Comparison of ENCODE assay signal across 8 cellular contexts in genomic region chrX:17737707-17738001, GRCh38. TPM values are rescaled to one million over a fixed set of nuclear protein-coding genes. Genes with fewer than 3 reads are reported as not detected.
DNase-seq lines count a peak whose midpoint lies in the region; ATAC-seq, FAIRE-seq and TF ChIP-seq lines count a peak whose summit lies in the region.

No MANE protein-coding gene starts in this region.

- no peak for TF ChIP-seq CTCF in A549 (IDR thresholded peaks at IDR 0.05)

- WGBS in A549 (ENCODE audit: missing lambda C conversion rate), result 1% methylated on average over 16 of the region's 16 CpGs

- POLR2A ChIA-PET in A549 (lab: Yijun Ruan, JAX), result no interaction called here

- TF ChIP-seq EP300 in A549 (IDR thresholded peaks at IDR 0.05), result no peak

- CTCF ChIA-PET in A549 (lab: Yijun Ruan, JAX), result interaction anchor here (0.6 to 1.5 kb wide), 3 partner anchors 9 to 913 kb away, joined by 3 to 4 read pairs (median 3); no protein-coding TSS in a partner anchor

- peak overlapping the region; percentile 91 to 95 for H3K4me3 Mint-ChIP-seq in activated T-cell treated with anti-CD3 and anti-CD28 coated beads, Interleukin-2, amount 50 U/mL, for 72 hours

- peak in 1 of 2 experiments; percentile 21; a peak in 2 of 6 replicates for ATAC-seq in A549
- peak; percentile 1 for ATAC-seq in HG02798 (IDR thresholded peaks at IDR 0.05; ENCODE audit: poor library complexity, unreplicated experiment)
- peak; percentile 13 to 28 for ATAC-seq in activated T-cell treated with anti-CD3 and anti-CD28 coated beads, Interleukin-2, amount 50 U/mL, for 72 hours (replicated peaks in 1 of 2)

- peak overlapping the region; percentile 91 for H3K4me2 ChIP-seq in A549

- FAIRE-seq in A549 (lab: Jason Lieb, UNC), result no peak

- DNase-seq in A549 (ENCODE audit: low read depth in 1 of 2, low spot score in 1 of 2), result no peak
- DNase-seq in activated T-cell treated with anti-CD3 and anti-CD28 coated beads, Interleukin-2, amount 50 U/mL, for 72 hours, result peak in 1 of 2 donors; percentile 20
- DNase-seq in stimulated activated CD8-positive, alpha-beta memory T cell treated with anti-CD3 and anti-CD28 coated beads, Interleukin-7, amount 100 ng/mL, for 4 hours (ENCODE audit: low read depth in 2 of 2), result peak; percentile 7
- no peak for DNase-seq in DMS114 treated with DMSO at 0.1 percent for 48 hours (lab: John Stamatoyannopoulos, UW; ENCODE audit: unreplicated experiment)
- no peak for DNase-seq in NCI-H2081 treated with DMSO at 0.1 percent for 48 hours (lab: John Stamatoyannopoulos, UW)
- DNase-seq in hippocampal formation (lab: John Stamatoyannopoulos, UW), result no peak

- TF ChIP-seq RAD21 in A549 (conservative IDR thresholded peaks at IDR 0.05 in 1 of 2, IDR thresholded peaks at IDR 0.05 in 1 of 2), result no peak

- H3K9me3 Mint-ChIP-seq in activated T-cell treated with anti-CD3 and anti-CD28 coated beads, Interleukin-2, amount 50 U/mL, for 72 hours, result no peaks in the 10 kb centered on the region

- peaks cover 29% of the 10 kb centered on the region for H3K4me1 Mint-ChIP-seq in activated T-cell treated with anti-CD3 and anti-CD28 coated beads, Interleukin-2, amount 50 U/mL, for 72 hours (ENCODE audit: low read depth)

- peak overlapping the region; percentile 37 to 78; a peak in 5 of 6 replicates for H3K27ac ChIP-seq in A549

- H3K27me3 Mint-ChIP-seq in activated T-cell treated with anti-CD3 and anti-CD28 coated beads, Interleukin-2, amount 50 U/mL, for 72 hours (ENCODE audit: low read depth), result peaks cover 41% of the 10 kb centered on the region

- peaks cover 13% of the 10 kb centered on the region; the same call in 2 of the 3 replicates for H3K4me1 ChIP-seq in A549

- H3K36me3 Mint-ChIP-seq in activated T-cell treated with anti-CD3 and anti-CD28 coated beads, Interleukin-2, amount 50 U/mL, for 72 hours (ENCODE audit: insufficient read depth in 2 of 2), result peaks cover 0 to 3% of the 10 kb centered on the region in 2 donors

- H3K4me3 ChIP-seq in A549 (peak overlapping the region; percentile 53), iPS-11a (ENCODE audit: low read depth, low read length) (peak overlapping the region; percentile 37)

- no peaks in the 10 kb centered on the region for H3K9me3 ChIP-seq in A549

- peak overlapping the region; percentile 79 for H3K27ac Mint-ChIP-seq in activated T-cell treated with anti-CD3 and anti-CD28 coated beads, Interleukin-2, amount 50 U/mL, for 72 hours

- TF ChIP-seq POLR2A in A549 (IDR thresholded peaks at IDR 0.05; ENCODE audit: low read length), result no peak

TF ChIP-seq in A549, 52 proteins besides CTCF, POLR2A, EP300 and RAD21:
- TF ChIP-seq PHF8 (IDR thresholded peaks at IDR 0.05; ENCODE audit: borderline replicate concordance, low read depth), result 0 out of 2 replicates have a peak, but pooled peaks have one; percentile 23
- no peak for TF ChIP-seq HMGXB4 (CRISPR knock-in tag; IDR thresholded peaks at IDR 0.05; ENCODE audit: borderline replicate concordance)

RNA-seq across cellular contexts. Expression of gene SCML1, which starts 0.4 kb away (rescaled TPM):
- polyA plus RNA-seq in A549 (2011; rRNA removed), result 10.3 and 13.3 TPM in 2 replicates
- 5.2 and 6.1 TPM in 2 replicates for polyA plus RNA-seq in A549 (2012; cell fraction: cytosol; rRNA removed)
- 8.6 and 11.1 TPM in 2 replicates for polyA plus RNA-seq in A549 (2012; cell fraction: nucleus; rRNA removed)
- polyA plus RNA-seq in A549 (2017; fragmentation: RNase III; extraction: RNeasy Plus Mini Kit Qiagen cat#74134 plus additional on column Dnase treatment), result 4.6 to 5.1 TPM (median 4.9 TPM) in 3 replicates
- 3.6 and 4.1 TPM in 2 replicates for polyA minus RNA-seq in A549 (2011; rRNA and poly(A)+ RNA removed)
- total RNA-seq in activated T-cell treated with anti-CD3 and anti-CD28 coated beads, Interleukin-2, amount 50 U/mL, for 72 hours, result 1 to 10 TPM; 3.2 to 4.9 TPM

Comparison
In these comparisons a context has a peak if more than half of its experiments do, and no peak if none do; other contexts are left out.
1. DNase-seq: peak in stimulated activated CD8-positive, alpha-beta memory T cell treated with anti-CD3 and anti-CD28 coated beads, Interleukin-7, amount 100 ng/mL, for 4 hours (2 of 2); none in A549 (0 of 2), DMS114 treated with DMSO at 0.1 percent for 48 hours (single experiment), NCI-H2081 treated with DMSO at 0.1 percent for 48 hours (single experiment) and hippocampal formation (0 of 2).